ENCODE assay signal across 10 cellular contexts in genomic region chr11:65522640-65523322, GRCh38. TPM values are rescaled to one million over a fixed set of nuclear protein-coding genes. Genes with fewer than 3 reads are reported as not detected.
DNase-seq lines count a peak whose midpoint lies in the region; ATAC-seq and TF ChIP-seq lines count a peak whose summit lies in the region.
"Had no signal": no experiment of that assay in that cellular context is flagged by ENCODE, and none has a peak within 500 bp of the region (broad histone marks: within the 10 kb centered on the region; RNA-seq: fewer than 3 reads in every experiment).

No MANE protein-coding gene starts in this region.

- intact Hi-C loops in gastrocnemius medialis (cut with DNase I; ENCODE audit: low total_unique reads), result no loop called here

- H3K9me3 ChIP-seq in CD4-positive, CD25-positive, alpha-beta regulatory T cell (ENCODE audit: control insufficient read depth in 2 of 2, low read length in 2 of 2), result no peaks in the 10 kb centered on the region
- no peaks in the 10 kb centered on the region for H3K9me3 ChIP-seq in mucosa of rectum (ENCODE audit: control insufficient read depth in 2 of 2, low read length in 2 of 2)
- H3K9me3 ChIP-seq in gastrocnemius medialis, result no peaks in the 10 kb centered on the region
- H3K9me3 ChIP-seq: SJCRH30 had no signal

- peaks cover 40% of the 10 kb centered on the region for H3K4me1 ChIP-seq in CD4-positive, CD25-positive, alpha-beta regulatory T cell (ENCODE audit: control insufficient read depth, insufficient read depth, low read length, poor library complexity, severe bottlenecking)
- H3K4me1 ChIP-seq in mucosa of rectum (ENCODE audit: control insufficient read depth in 2 of 2, insufficient read depth in 2 of 2, low read length in 2 of 2), result peaks cover 23 to 24% of the 10 kb centered on the region in 2 donors
- H3K4me1 ChIP-seq in gastrocnemius medialis, result peaks cover 14 to 18% of the 10 kb centered on the region in 2 donors

- TF ChIP-seq POLR2A in gastrocnemius medialis (IDR thresholded peaks at IDR 0.05), result no peak

- in situ Hi-C loops in G401 (cut with HindIII; ENCODE audit: low sequenced_read_pairs), result loop anchor here (25.0 kb wide), 1 partner anchor 160 kb away; the partner anchor contains the start of gene TIGD3
- in situ Hi-C loops in gastrocnemius medialis (cut with MboI; ENCODE audit: low sequenced_read_pairs in 4 of 4), result no loop called here

- H3K27me3 ChIP-seq in CD4-positive, CD25-positive, alpha-beta regulatory T cell (ENCODE audit: control insufficient read depth, insufficient read depth, low read length), result no peaks in the 10 kb centered on the region
- H3K27me3 ChIP-seq in mucosa of rectum (ENCODE audit: control insufficient read depth in 2 of 2, insufficient read depth in 2 of 2, low read length in 2 of 2) (no peaks in the 10 kb centered on the region), gastrocnemius medialis (no peaks in the 10 kb centered on the region)
- H3K27me3 ChIP-seq: SJCRH30 had no signal

- no peaks in the 10 kb centered on the region for H3K27me3 Mint-ChIP-seq in CD4-positive, CD25-positive, alpha-beta regulatory T cell
- no peaks in the 10 kb centered on the region for H3K27me3 Mint-ChIP-seq in activated naive CD4-positive, alpha-beta T cell treated with anti-CD3 and anti-CD28 coated beads, Interleukin-2, amount 50 U/mL, for 24 hours

- peaks cover 4% of the 10 kb centered on the region for H3K36me3 ChIP-seq in CD4-positive, CD25-positive, alpha-beta regulatory T cell (ENCODE audit: control insufficient read depth, insufficient read depth, low read length)
- H3K36me3 ChIP-seq in mucosa of rectum (ENCODE audit: control insufficient read depth in 2 of 2, insufficient read depth in 2 of 2, low read length in 2 of 2) (peaks cover 7 to 12% of the 10 kb centered on the region in 2 donors), gastrocnemius medialis (peaks cover 0 to 18% of the 10 kb centered on the region in 2 donors)
- H3K36me3 ChIP-seq: SJCRH30 had no signal

- peaks cover 18 to 50% (median 25%) of the 10 kb centered on the region in 4 donors for H3K4me1 Mint-ChIP-seq in CD4-positive, CD25-positive, alpha-beta regulatory T cell
- peaks cover 43% of the 10 kb centered on the region for H3K4me1 Mint-ChIP-seq in activated naive CD4-positive, alpha-beta T cell treated with anti-CD3 and anti-CD28 coated beads, Interleukin-2, amount 50 U/mL, for 24 hours

- H3K27ac Mint-ChIP-seq in CD4-positive, CD25-positive, alpha-beta regulatory T cell, result peak overlapping the region; percentile 90 to 97 (median 95)
- peak overlapping the region; percentile 62 for H3K27ac Mint-ChIP-seq in activated naive CD4-positive, alpha-beta T cell treated with anti-CD3 and anti-CD28 coated beads, Interleukin-2, amount 50 U/mL, for 24 hours

- peak; percentile 25 to 31 for ATAC-seq in CD4-positive, CD25-positive, alpha-beta regulatory T cell (ENCODE audit: low read depth in 2 of 2)
- ATAC-seq in HG03354 (IDR thresholded peaks at IDR 0.05; ENCODE audit: poor library complexity, severe bottlenecking, unreplicated experiment) (no peak), gastrocnemius medialis (no peak)

- no peaks in the 10 kb centered on the region for H3K9me3 Mint-ChIP-seq in CD4-positive, CD25-positive, alpha-beta regulatory T cell
- H3K9me3 Mint-ChIP-seq in activated naive CD4-positive, alpha-beta T cell treated with anti-CD3 and anti-CD28 coated beads, Interleukin-2, amount 50 U/mL, for 24 hours, result no peaks in the 10 kb centered on the region

- peak overlapping the region; percentile 81 for H3K4me3 ChIP-seq in CD4-positive, CD25-positive, alpha-beta regulatory T cell (ENCODE audit: low read depth, low read length)
- H3K4me3 ChIP-seq in mucosa of rectum (ENCODE audit: low read length in 2 of 2) (peak overlapping the region in 1 of 2 donors; percentile 17), gastrocnemius medialis (no peak overlapping the region)
- H3K4me3 ChIP-seq: SJCRH30 had no signal

- no peak overlapping the region for H3K9ac ChIP-seq in mucosa of rectum (ENCODE audit: low read depth in 1 of 2, low read length in 2 of 2)

- H3K36me3 Mint-ChIP-seq in CD4-positive, CD25-positive, alpha-beta regulatory T cell, result peaks cover 1% of the 10 kb centered on the region
- no peaks in the 10 kb centered on the region for H3K36me3 Mint-ChIP-seq in activated naive CD4-positive, alpha-beta T cell treated with anti-CD3 and anti-CD28 coated beads, Interleukin-2, amount 50 U/mL, for 24 hours

- peak in 2 of 3 donors; percentile 45 to 54 for DNase-seq in CD4-positive, CD25-positive, alpha-beta regulatory T cell
- DNase-seq in Kasumi-1 (lab: John Stamatoyannopoulos, UW) (peak; percentile 80 to 84), SHP77 (lab: John Stamatoyannopoulos, UW) (no peak), G401 (ENCODE audit: low spot score) (no peak), gastrocnemius medialis (no peak)
- DNase-seq: H7, SJCRH30 had no signal

- peak overlapping the region; percentile 83 to 91 (median 87) for H3K4me3 Mint-ChIP-seq in CD4-positive, CD25-positive, alpha-beta regulatory T cell
- peak overlapping the region; percentile 74 for H3K4me3 Mint-ChIP-seq in activated naive CD4-positive, alpha-beta T cell treated with anti-CD3 and anti-CD28 coated beads, Interleukin-2, amount 50 U/mL, for 24 hours

- no peak for TF ChIP-seq CTCF in gastrocnemius medialis (IDR thresholded peaks at IDR 0.05 in 4 of 5, conservative IDR thresholded peaks at IDR 0.05 in 1 of 5)

- H3K27ac ChIP-seq in CD4-positive, CD25-positive, alpha-beta regulatory T cell (ENCODE audit: insufficient read depth, low read length, poor library complexity, severe bottlenecking), result peak overlapping the region; percentile 68
- peak overlapping the region; percentile 22 to 52 for H3K27ac ChIP-seq in mucosa of rectum (ENCODE audit: low read depth in 2 of 2, low read length in 2 of 2)
- H3K27ac ChIP-seq in gastrocnemius medialis, result no peak overlapping the region
- H3K27ac ChIP-seq: SJCRH30 had no signal

RNA-seq across cellular contexts. Expression of gene SCYL1, which starts 2.1 kb away (rescaled TPM):
- 59.0 TPM for total RNA-seq in CD4-positive, CD25-positive, alpha-beta regulatory T cell
- 10 to 100 TPM; 24.3 to 31.2 (median 29.0) TPM for polyA plus RNA-seq in CD4-positive, CD25-positive, alpha-beta regulatory T cell
- total RNA-seq in G401 (2014; rRNA removed; shearing (Covaris generic)), result 77.6 and 80.4 TPM in 2 replicates
- total RNA-seq in gastrocnemius medialis, result 100 to 1,000 TPM; 120 to 162 (median 133) TPM

RNA-seq across cellular contexts. Expression of gene MALAT1, which starts 23.9 kb away (rescaled TPM):
- total RNA-seq in CD4-positive, CD25-positive, alpha-beta regulatory T cell, result 36,047 TPM
- polyA plus RNA-seq in CD4-positive, CD25-positive, alpha-beta regulatory T cell, result 1,000 to 10,000 TPM; 2,329 to 3,603 (median 2,794) TPM
- total RNA-seq in G401 (2014; rRNA removed; shearing (Covaris generic)), result 166 and 288 TPM in 2 replicates
- total RNA-seq in gastrocnemius medialis, result 1,000 to 10,000 TPM in 3 of 4 donors, 100 to 1,000 TPM in 1; 874 to 6,745 (median 1,938) TPM

RNA-seq across cellular contexts. Expression of gene LTBP3, which starts 35.4 kb away (rescaled TPM):
- 132 TPM for total RNA-seq in CD4-positive, CD25-positive, alpha-beta regulatory T cell
- polyA plus RNA-seq in CD4-positive, CD25-positive, alpha-beta regulatory T cell, result 10 to 100 TPM in 2 of 4 donors, 1 to 10 TPM in 2; 9.2 to 15.0 (median 11.9) TPM
- 32.5 and 53.2 TPM in 2 replicates for total RNA-seq in G401 (2014; rRNA removed; shearing (Covaris generic))
- 10 to 100 TPM; 18.5 to 56.6 (median 35.6) TPM for total RNA-seq in gastrocnemius medialis

RNA-seq across cellular contexts. Expression of gene ZNRD2, which starts 47.5 kb away (rescaled TPM):
- 34.6 TPM for total RNA-seq in CD4-positive, CD25-positive, alpha-beta regulatory T cell
- polyA plus RNA-seq in CD4-positive, CD25-positive, alpha-beta regulatory T cell, result 10 to 100 TPM; 64.6 to 84.7 (median 73.1) TPM
- 72.3 and 72.7 TPM in 2 replicates for total RNA-seq in G401 (2014; rRNA removed; shearing (Covaris generic))
- 10 to 100 TPM; 54.7 to 99.4 (median 75.3) TPM for total RNA-seq in gastrocnemius medialis

RNA-seq across cellular contexts. Expression of gene FAM89B, which starts 49.6 kb away (rescaled TPM):
- total RNA-seq in CD4-positive, CD25-positive, alpha-beta regulatory T cell, result 49.4 TPM
- 100 to 1,000 TPM in 3 of 4 donors, 10 to 100 TPM in 1; 77.1 to 158 (median 115) TPM for polyA plus RNA-seq in CD4-positive, CD25-positive, alpha-beta regulatory T cell
- total RNA-seq in G401 (2014; rRNA removed; shearing (Covaris generic)), result 28.1 and 58.6 TPM in 2 replicates
- 100 to 1,000 TPM in 3 of 4 donors, 10 to 100 TPM in 1; 86.6 to 154 (median 119) TPM for total RNA-seq in gastrocnemius medialis

Comparison
In these comparisons a context has a peak if more than half of its experiments do, and no peak if none do; other contexts are left out.
1. ATAC-seq: peak in CD4-positive, CD25-positive, alpha-beta regulatory T cell (2 of 2); none in HG03354 (single experiment) and gastrocnemius medialis (0 of 2).
2. DNase-seq: peak in CD4-positive, CD25-positive, alpha-beta regulatory T cell (2 of 3) and Kasumi-1 (2 of 2); none in SHP77 (0 of 2), G401 (single experiment) and gastrocnemius medialis (0 of 2).
3. H3K27ac ChIP-seq: peak in CD4-positive, CD25-positive, alpha-beta regulatory T cell (single experiment) and mucosa of rectum (2 of 2); none in gastrocnemius medialis (0 of 4).